In the genomic region with DNA sequence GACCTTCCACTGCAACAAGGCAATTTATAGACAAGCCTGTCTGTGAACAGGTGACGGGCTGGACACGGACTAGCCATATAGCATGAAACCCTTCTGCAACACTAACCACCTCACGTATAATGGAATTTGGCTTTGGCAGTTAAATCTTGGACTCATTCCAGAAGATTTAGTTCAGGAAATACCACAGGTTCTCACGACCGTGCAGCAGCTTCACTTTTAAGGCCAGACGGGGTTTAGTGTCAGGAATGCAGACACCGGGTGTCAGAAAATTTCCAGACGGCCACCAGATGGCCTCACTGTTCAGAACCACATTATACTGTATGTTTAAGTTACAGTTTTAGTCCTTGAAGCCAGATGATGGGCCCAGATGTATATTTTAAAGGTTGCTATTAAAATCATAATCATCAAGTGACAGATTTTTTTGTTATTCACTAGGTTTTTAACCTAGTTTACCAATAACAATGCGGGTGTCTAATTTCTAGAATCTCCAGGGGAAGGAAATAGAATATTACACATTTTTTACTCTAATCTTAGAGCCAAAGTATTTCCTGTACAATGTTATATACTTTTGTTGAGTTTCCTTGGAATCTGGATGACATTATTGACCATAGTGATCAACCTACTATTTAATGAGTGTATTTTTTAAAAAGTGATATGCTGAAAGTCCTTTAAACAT, we compare ENCODE assay signal across 9 cellular contexts.
DNase-seq lines count a peak whose midpoint lies in the region; ATAC-seq and TF ChIP-seq lines count a peak whose summit lies in the region.
"Had no signal": no experiment of that assay in that cellular context is flagged by ENCODE, and none has a peak within 500 bp of the region (broad histone marks: within the 10 kb centered on the region; RNA-seq: fewer than 3 reads in every experiment).

No MANE protein-coding gene starts in this region.

- H3K9me3 ChIP-seq in CD8-positive, alpha-beta T cell (ENCODE audit: low read length) = no peaks in the 10 kb centered on the region
- no peaks in the 10 kb centered on the region for H3K9me3 ChIP-seq in stomach

- no peaks in the 10 kb centered on the region for H3K36me3 Mint-ChIP-seq in CD8-positive, alpha-beta T cell
- H3K36me3 Mint-ChIP-seq in activated CD8-positive, alpha-beta T cell treated with anti-CD3 and anti-CD28 coated beads, Interleukin-2, amount 10 ng/mL, durations not matched to agents 7 days and 5 days (ENCODE audit: low read depth) = no peaks in the 10 kb centered on the region

- 13 to 19% (median 18%) methylated on average over 9 of the region's 9 CpGs for WGBS in stomach, 5 donors

- ATAC-seq in CD8-positive, alpha-beta T cell = peak; percentile 73
- ATAC-seq in GM19397 (IDR thresholded peaks at IDR 0.05; ENCODE audit: unreplicated experiment) (peak; percentile 86), HG03521 (IDR thresholded peaks at IDR 0.05; ENCODE audit: unreplicated experiment) (peak; percentile 58)
- peak; percentile 76 for ATAC-seq in activated CD8-positive, alpha-beta T cell treated with anti-CD3 and anti-CD28 coated beads, Interleukin-2, amount 10 ng/mL, durations not matched to agents 7 days and 5 days

- H3K27ac Mint-ChIP-seq in CD8-positive, alpha-beta T cell = no peak overlapping the region
- H3K27ac Mint-ChIP-seq in activated CD8-positive, alpha-beta T cell treated with anti-CD3 and anti-CD28 coated beads, Interleukin-2, amount 10 ng/mL, durations not matched to agents 7 days and 5 days = no peak overlapping the region
- H3K27ac Mint-ChIP-seq: T-helper 1 cell treated with Interleukin-12 subunit alpha and Interleukin-12 subunit beta and Interleukin-4 antibody, amounts not matched to agents 30 μg/mL and 1 μg/mL, for 36 hours had no signal

- no peaks in the 10 kb centered on the region for H3K4me1 Mint-ChIP-seq in CD8-positive, alpha-beta T cell (ENCODE audit: low read depth)
- peaks cover 5% of the 10 kb centered on the region for H3K4me1 Mint-ChIP-seq in activated CD8-positive, alpha-beta T cell treated with anti-CD3 and anti-CD28 coated beads, Interleukin-2, amount 10 ng/mL, durations not matched to agents 7 days and 5 days (ENCODE audit: low read depth)

- H3K36me3 ChIP-seq in CD8-positive, alpha-beta T cell (ENCODE audit: insufficient read depth, low read length) = no peaks in the 10 kb centered on the region
- H3K36me3 ChIP-seq in stomach = no peaks in the 10 kb centered on the region

- peaks cover 2% of the 10 kb centered on the region for H3K27me3 Mint-ChIP-seq in CD8-positive, alpha-beta T cell (ENCODE audit: low read depth)
- H3K27me3 Mint-ChIP-seq in activated CD8-positive, alpha-beta T cell treated with anti-CD3 and anti-CD28 coated beads, Interleukin-2, amount 10 ng/mL, durations not matched to agents 7 days and 5 days (ENCODE audit: low read depth) = peaks cover 2% of the 10 kb centered on the region

- intact Hi-C loops in CD8-positive, alpha-beta T cell (cut with DNase I, micrococcal nuclease) = loop anchor here (1.0 to 5.0 kb wide), 5 partner anchors 66 to 227 kb away; no protein-coding TSS in a partner anchor
- intact Hi-C loops in stomach (cut with DNase I; ENCODE audit: low total_unique reads) = loop anchor here (10.0 kb wide), 1 partner anchor 90 kb away; the partner anchor contains the start of gene TMPO

- no peaks in the 10 kb centered on the region for H3K27me3 ChIP-seq in CD8-positive, alpha-beta T cell (ENCODE audit: insufficient read depth, low read length)
- H3K27me3 ChIP-seq in stomach = no peaks in the 10 kb centered on the region

- H3K27ac ChIP-seq in CD8-positive, alpha-beta T cell (ENCODE audit: low read depth, low read length) = no peak overlapping the region
- H3K27ac ChIP-seq in stomach = no peak overlapping the region

- peak; percentile 68 for TF ChIP-seq CTCF in CD8-positive, alpha-beta T cell (IDR thresholded peaks at IDR 0.05)
- TF ChIP-seq CTCF in stomach (IDR thresholded peaks at IDR 0.05) = peak in 5 of 7 experiments; percentile 50 to 62 (median 60)

- H3K4me3 ChIP-seq in CD8-positive, alpha-beta T cell (ENCODE audit: low read depth, low read length) = no peak overlapping the region
- H3K4me3 ChIP-seq in stomach = no peak overlapping the region

- H3K4me3 Mint-ChIP-seq in CD8-positive, alpha-beta T cell = no peak overlapping the region
- no peak overlapping the region for H3K4me3 Mint-ChIP-seq in activated CD8-positive, alpha-beta T cell treated with anti-CD3 and anti-CD28 coated beads, Interleukin-2, amount 10 ng/mL, durations not matched to agents 7 days and 5 days
- H3K4me3 Mint-ChIP-seq: T-helper 1 cell treated with Interleukin-12 subunit alpha and Interleukin-12 subunit beta and Interleukin-4 antibody, amounts not matched to agents 30 μg/mL and 1 μg/mL, for 36 hours had no signal

- H3K4me1 ChIP-seq in CD8-positive, alpha-beta T cell (ENCODE audit: insufficient read depth, low read length) = no peaks in the 10 kb centered on the region
- H3K4me1 ChIP-seq in stomach = peaks cover 0 to 15% (median 5%) of the 10 kb centered on the region in 4 donors

- TF ChIP-seq POLR2A in stomach (IDR thresholded peaks at IDR 0.05) = no peak

- CTCF ChIA-PET in CD8-positive, alpha-beta T cell (lab: Charles Lee) = interaction anchor here (0.6 to 2.1 kb wide), 12 partner anchors 13 to 229 kb away, joined by 3 to 7 read pairs (median 4); no protein-coding TSS in a partner anchor
- CTCF ChIA-PET in activated CD8-positive, alpha-beta T cell treated with anti-CD3 and anti-CD28 coated beads, Interleukin-2, amount 10 ng/mL, durations not matched to agents 7 days and 5 days (lab: Charles Lee) = interaction anchor here (0.6 to 1.4 kb wide), 6 partner anchors 9 to 106 kb away, joined by 3 to 5 read pairs (median 4); no protein-coding TSS in a partner anchor

- DNase-seq in CD8-positive, alpha-beta T cell = peak in 6 of 7 experiments; percentile 7 to 65 (median 38)
- DNase-seq in NCI-H748 treated with DMSO at 0.1 percent for 48 hours (lab: John Stamatoyannopoulos, UW) (peak; percentile 58), epidermal melanocyte (ENCODE audit: insufficient read length, low spot score) (peak; percentile 64), myocyte (ENCODE audit: low read depth) (peak; percentile 65), stomach (peak; percentile 64)
- DNase-seq in activated CD8-positive, alpha-beta T cell treated with anti-CD3 and anti-CD28 coated beads, Interleukin-2, amount 10 ng/mL, durations not matched to agents 7 days and 5 days = peak; percentile 66

- POLR2A ChIA-PET in CD8-positive, alpha-beta T cell (lab: Charles Lee) = interaction anchor here (0.5 kb wide), 1 partner anchor 12 kb away, joined by 3 read pairs; no protein-coding TSS in a partner anchor
- POLR2A ChIA-PET in activated CD8-positive, alpha-beta T cell treated with anti-CD3 and anti-CD28 coated beads, Interleukin-2, amount 10 ng/mL, durations not matched to agents 7 days and 5 days (lab: Charles Lee) = no interaction called here

- TF ChIP-seq EP300 in stomach (IDR thresholded peaks at IDR 0.05) = no peak

- no peaks in the 10 kb centered on the region for H3K9me3 Mint-ChIP-seq in CD8-positive, alpha-beta T cell
- H3K9me3 Mint-ChIP-seq in activated CD8-positive, alpha-beta T cell treated with anti-CD3 and anti-CD28 coated beads, Interleukin-2, amount 10 ng/mL, durations not matched to agents 7 days and 5 days (ENCODE audit: insufficient read depth) = no peaks in the 10 kb centered on the region
- H3K9me3 Mint-ChIP-seq: T-helper 1 cell treated with Interleukin-12 subunit alpha and Interleukin-12 subunit beta and Interleukin-4 antibody, amounts not matched to agents 30 μg/mL and 1 μg/mL, for 36 hours had no signal
